ENCODE assay signal across 8 cellular contexts in the genomic region with DNA sequence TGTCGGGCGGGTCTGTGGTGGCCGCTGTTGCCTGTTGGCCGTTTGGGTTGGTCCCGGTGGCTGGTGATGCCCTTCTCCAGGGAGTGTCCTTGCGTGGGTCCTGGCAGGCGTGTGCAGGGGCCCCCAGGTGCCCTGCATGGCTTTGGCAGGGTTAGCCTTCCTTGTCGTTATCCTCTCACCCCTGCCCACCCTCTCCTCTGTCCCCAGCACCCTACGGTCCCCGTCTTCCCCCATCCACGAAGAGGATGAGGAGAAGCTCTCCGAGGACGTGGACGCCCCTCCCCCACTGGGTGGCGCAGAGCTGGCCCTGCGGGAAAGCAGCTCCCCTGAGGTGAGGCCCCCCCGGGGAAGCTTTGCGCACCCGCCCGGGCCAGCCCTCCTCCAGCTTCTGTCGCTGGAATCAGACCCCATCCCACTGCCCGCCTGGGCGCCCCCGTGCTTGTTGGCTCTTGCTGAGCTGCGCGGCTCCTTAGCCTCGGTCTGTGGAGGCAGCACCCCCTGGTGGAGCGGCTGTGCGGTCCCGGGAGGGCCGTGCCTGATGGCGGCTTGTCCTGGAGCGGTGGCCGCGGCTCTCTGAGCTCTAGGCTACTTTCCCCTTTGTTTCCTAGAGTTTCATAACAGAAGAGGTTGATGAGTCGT. TPM values are rescaled to one million over a fixed set of nuclear protein-coding genes. Genes with fewer than 3 reads are reported as not detected.
A peak's percentile ranks its signal among the peaks of the same experiment; 100 is the strongest.
DNase-seq lines count a peak whose midpoint lies in the region; ATAC-seq, FAIRE-seq and TF ChIP-seq lines count a peak whose summit lies in the region.

No MANE protein-coding gene starts in this region.

- no peaks in the 10 kb centered on the region for H3K27me3 ChIP-seq in pancreas

- FAIRE-seq in pancreas (lab: Jason Lieb, UNC), result no peak

- H3K27ac ChIP-seq in pancreas, result no peak overlapping the region

- ATAC-seq in SK-N-SH treated with all-trans-retinoic acid at 6 μM for 48 hours (peak; percentile 49), pancreas (peak in 3 of 4 donors; percentile 30 to 47 (median 34)), GM18511 (IDR thresholded peaks at IDR 0.05; ENCODE audit: unreplicated experiment) (no peak), HG03175 (IDR thresholded peaks at IDR 0.05; ENCODE audit: unreplicated experiment) (no peak)

- peaks cover 0 to 35% (median 6%) of the 10 kb centered on the region in 3 donors for H3K36me3 ChIP-seq in pancreas

- WGBS in pancreas, 2 donors, result 85 to 86% methylated on average over 36 of the region's 36 CpGs

- no peak overlapping the region for H3K4me3 ChIP-seq in pancreas

- H3K9me3 Mint-ChIP-seq in endothelial cell (ENCODE audit: unreplicated experiment), result no peaks in the 10 kb centered on the region

- no peaks in the 10 kb centered on the region for H3K4me1 ChIP-seq in pancreas

- H3K27ac Mint-ChIP-seq in endothelial cell (ENCODE audit: unreplicated experiment), result no peak overlapping the region

- intact Hi-C loops in pancreas (cut with DNase I), result no loop called here

- peak; percentile 63 for TF ChIP-seq CTCF in endothelial cell (IDR thresholded peaks at IDR 0.05; ENCODE audit: unreplicated experiment)
- TF ChIP-seq CTCF in pancreas (IDR thresholded peaks at IDR 0.05), result no peak

- DNase-seq in DMS53 (lab: John Stamatoyannopoulos, UW) (peak; percentile 56), DMS53 treated with DMSO at 0.1 percent for 48 hours (lab: John Stamatoyannopoulos, UW; ENCODE audit: unreplicated experiment) (no peak), endothelial cell (ENCODE audit: low spot score) (peak; percentile 65), pancreas (peak in 3 of 6 donors; percentile 50 to 77 (median 63)), SHP77 (lab: John Stamatoyannopoulos, UW) (no peak)

- H3K4me1 Mint-ChIP-seq in endothelial cell (ENCODE audit: unreplicated experiment), result no peaks in the 10 kb centered on the region

- peaks cover 10% of the 10 kb centered on the region for H3K27me3 Mint-ChIP-seq in endothelial cell (ENCODE audit: unreplicated experiment)

- peaks cover 24% of the 10 kb centered on the region for H3K36me3 Mint-ChIP-seq in endothelial cell (ENCODE audit: low read depth, unreplicated experiment)

- no peaks in the 10 kb centered on the region for H3K9me3 ChIP-seq in pancreas

- H3K4me3 Mint-ChIP-seq in endothelial cell (ENCODE audit: unreplicated experiment), result no peak overlapping the region

TF ChIP-seq in SK-N-SH treated with all-trans-retinoic acid at 6 μM for 48 hours, 23 proteins besides CTCF, POLR2A, EP300 and RAD21 (continues in another document):
- no peak for TF ChIP-seq ZNF565 (CRISPR knock-in tag; conservative IDR thresholded peaks at IDR 0.05; ENCODE audit: low read depth)
- TF ChIP-seq PPARA (CRISPR knock-in tag; IDR thresholded peaks at IDR 0.05; ENCODE audit: borderline replicate concordance), result no peak
- no peak for TF ChIP-seq TOX (CRISPR knock-in tag; IDR thresholded peaks at IDR 0.05; ENCODE audit: borderline replicate concordance)
- TF ChIP-seq ZC3H10 (CRISPR knock-in tag; IDR thresholded peaks at IDR 0.05), result no peak
- no peak for TF ChIP-seq ESRRG (CRISPR knock-in tag; IDR thresholded peaks at IDR 0.05)
- no peak for TF ChIP-seq SNAI2 (CRISPR knock-in tag; IDR thresholded peaks at IDR 0.05)
- TF ChIP-seq, protein P1, sequence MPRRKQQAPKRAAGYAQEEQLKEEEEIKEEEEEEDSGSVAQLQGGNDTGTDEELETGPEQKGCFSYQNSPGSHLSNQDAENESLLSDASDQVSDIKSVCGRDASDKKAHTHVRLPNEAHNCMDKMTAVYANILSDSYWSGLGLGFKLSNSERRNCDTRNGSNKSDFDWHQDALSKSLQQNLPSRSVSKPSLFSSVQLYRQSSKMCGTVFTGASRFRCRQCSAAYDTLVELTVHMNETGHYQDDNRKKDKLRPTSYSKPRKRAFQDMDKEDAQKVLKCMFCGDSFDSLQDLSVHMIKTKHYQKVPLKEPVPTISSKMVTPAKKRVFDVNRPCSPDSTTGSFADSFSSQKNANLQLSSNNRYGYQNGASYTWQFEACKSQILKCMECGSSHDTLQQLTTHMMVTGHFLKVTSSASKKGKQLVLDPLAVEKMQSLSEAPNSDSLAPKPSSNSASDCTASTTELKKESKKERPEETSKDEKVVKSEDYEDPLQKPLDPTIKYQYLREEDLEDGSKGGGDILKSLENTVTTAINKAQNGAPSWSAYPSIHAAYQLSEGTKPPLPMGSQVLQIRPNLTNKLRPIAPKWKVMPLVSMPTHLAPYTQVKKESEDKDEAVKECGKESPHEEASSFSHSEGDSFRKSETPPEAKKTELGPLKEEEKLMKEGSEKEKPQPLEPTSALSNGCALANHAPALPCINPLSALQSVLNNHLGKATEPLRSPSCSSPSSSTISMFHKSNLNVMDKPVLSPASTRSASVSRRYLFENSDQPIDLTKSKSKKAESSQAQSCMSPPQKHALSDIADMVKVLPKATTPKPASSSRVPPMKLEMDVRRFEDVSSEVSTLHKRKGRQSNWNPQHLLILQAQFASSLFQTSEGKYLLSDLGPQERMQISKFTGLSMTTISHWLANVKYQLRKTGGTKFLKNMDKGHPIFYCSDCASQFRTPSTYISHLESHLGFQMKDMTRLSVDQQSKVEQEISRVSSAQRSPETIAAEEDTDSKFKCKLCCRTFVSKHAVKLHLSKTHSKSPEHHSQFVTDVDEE (CRISPR knock-in tag; IDR thresholded peaks at IDR 0.05), result no peak
- no peak for TF ChIP-seq CSDC2 (CRISPR knock-in tag; IDR thresholded peaks at IDR 0.05)
- TF ChIP-seq POU6F1 (CRISPR knock-in tag; IDR thresholded peaks at IDR 0.05; ENCODE audit: borderline replicate concordance, low read depth), result no peak
- no peak for TF ChIP-seq ZFP30 (CRISPR knock-in tag; IDR thresholded peaks at IDR 0.05)
- TF ChIP-seq CSRNP3 (CRISPR knock-in tag; IDR thresholded peaks at IDR 0.05), result no peak
- TF ChIP-seq GLIS3 (CRISPR knock-in tag; IDR thresholded peaks at IDR 0.05), result no peak
- TF ChIP-seq ISL1 (CRISPR knock-in tag; IDR thresholded peaks at IDR 0.05), result no peak
- TF ChIP-seq, protein P2, sequence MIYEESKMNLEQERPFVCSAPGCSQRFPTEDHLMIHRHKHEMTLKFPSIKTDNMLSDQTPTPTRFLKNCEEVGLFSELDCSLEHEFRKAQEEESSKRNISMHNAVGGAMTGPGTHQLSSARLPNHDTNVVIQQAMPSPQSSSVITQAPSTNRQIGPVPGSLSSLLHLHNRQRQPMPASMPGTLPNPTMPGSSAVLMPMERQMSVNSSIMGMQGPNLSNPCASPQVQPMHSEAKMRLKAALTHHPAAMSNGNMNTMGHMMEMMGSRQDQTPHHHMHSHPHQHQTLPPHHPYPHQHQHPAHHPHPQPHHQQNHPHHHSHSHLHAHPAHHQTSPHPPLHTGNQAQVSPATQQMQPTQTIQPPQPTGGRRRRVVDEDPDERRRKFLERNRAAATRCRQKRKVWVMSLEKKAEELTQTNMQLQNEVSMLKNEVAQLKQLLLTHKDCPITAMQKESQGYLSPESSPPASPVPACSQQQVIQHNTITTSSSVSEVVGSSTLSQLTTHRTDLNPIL (CRISPR knock-in tag; IDR thresholded peaks at IDR 0.05; ENCODE audit: low read depth), result no peak

RNA-seq across cellular contexts. Expression of gene NUDT16L1, which starts 10.6 kb away (rescaled TPM):
- total RNA-seq in endothelial cell (ENCODE audit: unreplicated experiment) (43.1 TPM), pancreas (10 to 100 TPM in 5 of 6 donors, 1 to 10 TPM in 1; 7.0 to 16.5 (median 12.8) TPM)
- polyA plus RNA-seq in pancreas, result 10 to 100 TPM; 17.3 to 32.3 TPM

RNA-seq across cellular contexts. Expression of gene ANKS3, which starts 51.3 kb away (rescaled TPM):
- total RNA-seq in endothelial cell (ENCODE audit: unreplicated experiment) (15.6 TPM), pancreas (10 to 100 TPM in 5 of 6 donors, 1 to 10 TPM in 1; 8.7 to 20.4 (median 11.7) TPM)
- 10 to 100 TPM; 56.8 to 69.1 TPM for polyA plus RNA-seq in pancreas

RNA-seq across cellular contexts. Expression of gene DNAAF8, which starts 51.6 kb away (rescaled TPM):
- total RNA-seq in endothelial cell (ENCODE audit: unreplicated experiment) (0.18 TPM), pancreas (1 to 10 TPM in 1 of 6 donors, under 1 TPM in 5; 0.23 to 1.0 (median 0.58) TPM)
- 1 to 10 TPM in 1 of 2 donors, under 1 TPM in 1; 0.52 to 1.0 TPM for polyA plus RNA-seq in pancreas

RNA-seq across cellular contexts. Expression of gene MGRN1, which starts 58.1 kb away (rescaled TPM):
- total RNA-seq in endothelial cell (ENCODE audit: unreplicated experiment) (82.5 TPM), pancreas (10 to 100 TPM; 29.0 to 43.8 (median 33.0) TPM)
- 10 to 100 TPM; 17.2 to 29.9 TPM for polyA plus RNA-seq in pancreas

Comparison
In these comparisons a context has a peak if more than half of its experiments do, and no peak if none do; other contexts are left out.
1. DNase-seq: peak in DMS53 (single experiment) and endothelial cell (single experiment); none in DMS53 treated with DMSO at 0.1 percent for 48 hours (single experiment) and SHP77 (0 of 2).
2. ATAC-seq: peak in SK-N-SH treated with all-trans-retinoic acid at 6 μM for 48 hours (single experiment) and pancreas (3 of 4); none in GM18511 (single experiment) and HG03175 (single experiment).